Comparison of ENCODE assay signal across 16 cellular contexts in the genomic region with DNA sequence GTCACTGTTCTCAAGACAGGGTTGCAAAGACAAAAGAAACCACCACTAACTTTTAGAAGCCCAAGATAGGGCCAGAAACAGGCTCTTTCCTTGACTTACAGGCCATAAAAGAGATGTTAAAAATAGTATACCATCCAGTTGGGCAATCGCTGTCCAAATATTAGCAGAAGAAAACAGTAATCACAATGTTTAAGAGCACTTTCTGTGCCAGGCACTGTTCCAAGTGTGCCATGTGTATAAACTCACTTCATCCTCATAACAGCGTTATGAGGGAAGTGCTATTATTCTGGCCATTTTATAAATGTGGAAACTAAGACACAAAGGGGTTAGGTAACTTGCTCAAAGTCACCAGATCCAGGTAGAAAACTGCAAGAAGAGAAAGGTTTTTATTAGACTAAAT.
DNase-seq lines count a peak whose midpoint lies in the region; ATAC-seq and TF ChIP-seq lines count a peak whose summit lies in the region.
"Had no signal": no experiment of that assay in that cellular context is flagged by ENCODE, and none has a peak within 500 bp of the region (broad histone marks: within the 10 kb centered on the region; RNA-seq: fewer than 3 reads in every experiment).

No MANE protein-coding gene starts in this region.

- peak; percentile 91 for ATAC-seq in left lung
- ATAC-seq: GM12878 had no signal

- H3K4me1 ChIP-seq in left lung (no peaks in the 10 kb centered on the region), tibial artery (peaks cover 0 to 10% (median 0%) of the 10 kb centered on the region in 4 donors)
- H3K4me1 ChIP-seq: BLaER1 treated with 17β-estradiol and CSF1 and Interleukin-3, amounts not matched to agents 10 nM and 100 nM; HAP-1 had no signal

- peaks cover 0 to 2% of the 10 kb centered on the region in 2 donors for H3K9me3 ChIP-seq in left lung
- H3K9me3 ChIP-seq in tibial artery: no peaks in the 10 kb centered on the region
- H3K9me3 ChIP-seq: HAP-1 had no signal

- peak; percentile 22 for DNase-seq in NCI-H1092 treated with DMSO at 0.1 percent for 48 hours (lab: John Stamatoyannopoulos, UW)
- DNase-seq in NCI-H1092 (lab: John Stamatoyannopoulos, UW): no peak
- peak in 1 of 2 donors; percentile 49 for DNase-seq in left lung
- DNase-seq in tibial artery: no peak
- no peak for DNase-seq in NCI-H510A (lab: John Stamatoyannopoulos, UW)
- DNase-seq in NCI-H510A treated with DMSO at 0.1 percent for 48 hours (lab: John Stamatoyannopoulos, UW): no peak
- no peak for DNase-seq in NCI-H2196 treated with DMSO at 0.1 percent for 48 hours (lab: John Stamatoyannopoulos, UW; ENCODE audit: unreplicated experiment)
- DNase-seq: DMS153, NCI-H1105, NCI-H1694 treated with DMSO at 0.1 percent for 48 hours, NCI-H2171, NCI-H524 had no signal

- TF ChIP-seq CTCF in VCaP (conservative IDR thresholded peaks at IDR 0.05) (no peak), left lung (IDR thresholded peaks at IDR 0.05) (no peak), tibial artery (IDR thresholded peaks at IDR 0.05) (no peak)

- H3K4me3 ChIP-seq in left lung (no peak overlapping the region), tibial artery (no peak overlapping the region)
- H3K4me3 ChIP-seq: BLaER1 treated with 17β-estradiol and CSF1 and Interleukin-3, amounts not matched to agents 10 nM and 100 nM; GM12878; HAP-1 had no signal

- intact Hi-C loops in left lung (cut with DNase I) (no loop called here), tibial artery (cut with DNase I; ENCODE audit: low total_unique reads) (no loop called here)

- H3K27ac ChIP-seq in VCaP (peak overlapping the region; percentile 85), left lung (no peak overlapping the region), tibial artery (peak overlapping the region; percentile 30)
- H3K27ac ChIP-seq: BLaER1 treated with 17β-estradiol and CSF1 and Interleukin-3, amounts not matched to agents 10 nM and 100 nM had no signal

- H3K36me3 ChIP-seq in left lung (no peaks in the 10 kb centered on the region), tibial artery (no peaks in the 10 kb centered on the region)
- H3K36me3 ChIP-seq: BLaER1 treated with 17β-estradiol and CSF1 and Interleukin-3, amounts not matched to agents 10 nM and 100 nM; HAP-1 had no signal

- H3K27me3 ChIP-seq in left lung (no peaks in the 10 kb centered on the region), tibial artery (no peaks in the 10 kb centered on the region)
- H3K27me3 ChIP-seq: BLaER1 treated with 17β-estradiol and CSF1 and Interleukin-3, amounts not matched to agents 10 nM and 100 nM had no signal

Comparison
In these comparisons a context has a peak if more than half of its experiments do, and no peak if none do; other contexts are left out.
1. H3K27ac ChIP-seq: peak in VCaP (single experiment) and tibial artery (2 of 2); none in left lung (0 of 2).